Comparison of ENCODE assay signal across 13 cellular contexts in genomic region chr20:51275181-51275580, GRCh38.
"Had no signal": no experiment of that assay in that cellular context is flagged by ENCODE, and none has a peak within 500 bp of the region (broad histone marks: within the 10 kb centered on the region; RNA-seq: fewer than 3 reads in every experiment).

No MANE protein-coding gene starts in this region.

- DNase-seq: activated CD4-positive, alpha-beta memory T cell treated with anti-CD3 and anti-CD28 coated beads, Interleukin-2, amount 10 ng/mL, durations not matched to agents 7 days and 5 days; activated effector memory CD4-positive, alpha-beta T cell treated with anti-CD3 and anti-CD28 coated beads, Interleukin-2, amount 50 U/mL, for 16 hours; activated T-cell treated with anti-CD3 and anti-CD28 coated beads, Interleukin-2, amount 50 U/mL, for 4 hours; cerebellar nuclear complex; effector memory CD8-positive, alpha-beta T cell; heart left ventricle; nephron progenitor cell; right lobe of liver; stimulated activated naive CD8-positive, alpha-beta T cell treated with anti-CD3 and anti-CD28 coated beads, Interleukin-15, amount 100 ng/mL, for 72 hours; T-cell; upper lobe of left lung; WERI-Rb-1 had no signal

- H3K27me3 ChIP-seq: right lobe of liver, upper lobe of left lung had no signal

- H3K4me3 Mint-ChIP-seq: activated CD4-positive, alpha-beta memory T cell treated with anti-CD3 and anti-CD28 coated beads, Interleukin-2, amount 10 ng/mL, durations not matched to agents 7 days and 5 days; activated T-cell treated with anti-CD3 and anti-CD28 coated beads, Interleukin-2, amount 50 U/mL, for 4 hours; effector memory CD8-positive, alpha-beta T cell; nephron progenitor cell; stimulated activated naive CD8-positive, alpha-beta T cell treated with anti-CD3 and anti-CD28 coated beads, Interleukin-15, amount 100 ng/mL, for 72 hours; T-cell had no signal

- H3K36me3 ChIP-seq: heart left ventricle, right lobe of liver, upper lobe of left lung, WERI-Rb-1 had no signal

- H3K4me1 Mint-ChIP-seq: activated CD4-positive, alpha-beta memory T cell treated with anti-CD3 and anti-CD28 coated beads, Interleukin-2, amount 10 ng/mL, durations not matched to agents 7 days and 5 days; stimulated activated naive CD8-positive, alpha-beta T cell treated with anti-CD3 and anti-CD28 coated beads, Interleukin-15, amount 100 ng/mL, for 72 hours; T-cell had no signal

- ATAC-seq: activated naive CD4-positive, alpha-beta T cell treated with anti-CD3 and anti-CD28 coated beads, Interleukin-2, amount 50 U/mL, for 72 hours; activated T-cell treated with anti-CD3 and anti-CD28 coated beads, Interleukin-2, amount 50 U/mL, for 4 hours; effector memory CD8-positive, alpha-beta T cell; right lobe of liver; stimulated activated naive CD8-positive, alpha-beta T cell treated with anti-CD3 and anti-CD28 coated beads, Interleukin-15, amount 100 ng/mL, for 72 hours; T-cell had no signal

- H3K9me3 ChIP-seq: right lobe of liver, upper lobe of left lung had no signal

- H3K36me3 Mint-ChIP-seq: activated naive CD4-positive, alpha-beta T cell treated with anti-CD3 and anti-CD28 coated beads, Interleukin-2, amount 50 U/mL, for 72 hours; T-cell had no signal

- H3K27ac Mint-ChIP-seq: activated CD4-positive, alpha-beta memory T cell treated with anti-CD3 and anti-CD28 coated beads, Interleukin-2, amount 10 ng/mL, durations not matched to agents 7 days and 5 days; activated naive CD4-positive, alpha-beta T cell treated with anti-CD3 and anti-CD28 coated beads, Interleukin-2, amount 50 U/mL, for 72 hours; effector memory CD8-positive, alpha-beta T cell; nephron progenitor cell; stimulated activated naive CD8-positive, alpha-beta T cell treated with anti-CD3 and anti-CD28 coated beads, Interleukin-15, amount 100 ng/mL, for 72 hours; T-cell had no signal

- H3K4me1 ChIP-seq: right lobe of liver, upper lobe of left lung had no signal

- H3K27ac ChIP-seq: heart left ventricle, right lobe of liver, upper lobe of left lung, WERI-Rb-1 had no signal

- H3K4me3 ChIP-seq: heart left ventricle, right lobe of liver, upper lobe of left lung had no signal
